Comparison of ENCODE assay signal across 12 cellular contexts in the genomic region with DNA sequence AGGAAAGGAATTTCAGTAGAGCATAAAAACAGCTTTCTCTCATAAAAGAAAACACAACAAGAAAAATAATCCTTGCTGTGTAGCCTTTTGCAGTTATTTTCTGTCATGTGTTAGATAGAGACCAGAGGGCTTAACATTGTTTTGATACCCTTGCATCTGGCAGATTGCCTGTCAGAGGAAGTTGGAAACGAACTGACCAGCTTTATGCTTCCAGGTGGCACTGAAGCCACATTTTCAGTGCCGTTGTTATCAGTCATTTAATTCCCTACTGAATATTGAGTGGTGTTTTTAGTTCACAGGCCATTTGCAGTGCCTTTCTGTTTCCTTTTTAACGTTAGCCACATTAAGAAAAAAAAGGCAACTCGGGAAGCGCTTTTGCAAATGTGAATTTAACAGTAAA.
DNase-seq lines count a peak whose midpoint lies in the region; ATAC-seq and TF ChIP-seq lines count a peak whose summit lies in the region.
"Had no signal": no experiment of that assay in that cellular context is flagged by ENCODE, and none has a peak within 500 bp of the region (broad histone marks: within the 10 kb centered on the region; RNA-seq: fewer than 3 reads in every experiment).

No MANE protein-coding gene starts in this region.

- peaks cover 77% of the 10 kb centered on the region for H3K79me2 ChIP-seq in DND-41 (ENCODE audit: insufficient read depth, low read length)

- peaks cover 8% of the 10 kb centered on the region for H3K36me3 Mint-ChIP-seq in nephron progenitor cell (ENCODE audit: low read depth)

- H3K4me2 ChIP-seq in DND-41 (ENCODE audit: insufficient read depth, low read length) = peak overlapping the region; percentile 62

- no peaks in the 10 kb centered on the region for H3K27me3 Mint-ChIP-seq in nephron progenitor cell (ENCODE audit: low read depth, poor library complexity)

- H3K36me3 ChIP-seq in DND-41 (ENCODE audit: insufficient read depth, low read length) = no peaks in the 10 kb centered on the region

- ATAC-seq in DND-41 (ENCODE audit: insufficient read depth, low read depth) (peak; percentile 60), GM21423 (IDR thresholded peaks at IDR 0.05; ENCODE audit: unreplicated experiment) (no peak)
- ATAC-seq: T-helper 17 cell had no signal

- TF ChIP-seq CTCF in DND-41 (IDR thresholded peaks at IDR 0.05; ENCODE audit: borderline replicate concordance, extremely low read depth, low read length, poor library complexity, severe bottlenecking) (no peak), coronary artery (IDR thresholded peaks at IDR 0.05) (no peak), nephron progenitor cell (IDR thresholded peaks at IDR 0.05) (no peak)

- H3K27ac ChIP-seq in DND-41 (ENCODE audit: low read length) (peak overlapping the region; percentile 96), coronary artery (no peak overlapping the region)

- no peaks in the 10 kb centered on the region for H3K9me3 Mint-ChIP-seq in nephron progenitor cell

- no peaks in the 10 kb centered on the region for H3K9me3 ChIP-seq in DND-41 (ENCODE audit: insufficient read depth, low read length, severe bottlenecking)

- H3K27me3 ChIP-seq in DND-41 (ENCODE audit: insufficient read depth, low read length, poor library complexity) = no peaks in the 10 kb centered on the region

- DNase-seq in DND-41 (peak; percentile 83), NAMALWA (ENCODE audit: low spot score) (peak; percentile 89), coronary artery (ENCODE audit: low spot score) (no peak), nephron progenitor cell (no peak), islet precursor cell (no peak), NCI-H2171 treated with DMSO at 0.1 percent for 48 hours (lab: John Stamatoyannopoulos, UW) (no peak), NCI-H2196 (lab: John Stamatoyannopoulos, UW; ENCODE audit: unreplicated experiment) (no peak)
- DNase-seq: activated CD4-positive, alpha-beta T cell treated with anti-CD3 and anti-CD28 coated beads, Interleukin-2, amount 50 U/mL, for 48 hours; activated naive CD4-positive, alpha-beta T cell treated with anti-CD3 and anti-CD28 coated beads, Interleukin-2, amount 50 U/mL, for 16 hours; NCI-H1436; T-helper 17 cell had no signal

- H3K9ac ChIP-seq in DND-41 (ENCODE audit: low read depth, low read length) = peak overlapping the region; percentile 59

- H4K20me1 ChIP-seq in DND-41 (ENCODE audit: insufficient read depth, low read length) = no peaks in the 10 kb centered on the region

- H3K4me1 Mint-ChIP-seq in nephron progenitor cell = peaks cover 6% of the 10 kb centered on the region

- H3K4me3 ChIP-seq in DND-41 (ENCODE audit: low read depth in 1 of 2, low read length in 2 of 2) (peak overlapping the region; percentile 3 to 43; a peak in 3 of 4 replicates), coronary artery (peak overlapping the region; percentile 50)

- no peak overlapping the region for H3K4me3 Mint-ChIP-seq in nephron progenitor cell
- H3K4me3 Mint-ChIP-seq: T-helper 17 cell had no signal

- H3K27ac Mint-ChIP-seq in nephron progenitor cell = peak overlapping the region; percentile 38
- H3K27ac Mint-ChIP-seq: T-helper 17 cell had no signal

- no peak overlapping the region; the same call in 1 of the 2 replicates for H2AFZ ChIP-seq in DND-41 (ENCODE audit: low read depth, low read length)

- H3K4me1 ChIP-seq in DND-41 (ENCODE audit: insufficient read depth, low read length) = peaks cover 88% of the 10 kb centered on the region

Comparison
In these comparisons a context has a peak if more than half of its experiments do, and no peak if none do; other contexts are left out.
1. DNase-seq: peak in DND-41 (single experiment) and NAMALWA (single experiment); none in coronary artery (single experiment), nephron progenitor cell (single experiment), islet precursor cell (single experiment), NCI-H2171 treated with DMSO at 0.1 percent for 48 hours (single experiment) and NCI-H2196 (single experiment).